ENCODE assay signal across 22 cellular contexts in genomic region chr2:150145312-150145711, GRCh38.
"Had no signal": no experiment of that assay in that cellular context is flagged by ENCODE, and none has a peak within 500 bp of the region (broad histone marks: within the 10 kb centered on the region; RNA-seq: fewer than 3 reads in every experiment).

No MANE protein-coding gene starts in this region.

- H3K4me3 ChIP-seq: coronary artery, left ventricle myocardium inferior, lower lobe of right lung, right atrium auricular region, sigmoid colon, tibial artery, upper lobe of right lung, vagina had no signal

- H3K27ac ChIP-seq: coronary artery, foreskin keratinocyte, left ventricle myocardium inferior, lower lobe of right lung, neutrophil, right atrium auricular region, sigmoid colon, tibial artery, upper lobe of right lung, vagina had no signal

- H3K4me1 ChIP-seq: lower lobe of right lung, right atrium auricular region, sigmoid colon, tibial artery, upper lobe of right lung, vagina had no signal

- H3K27me3 ChIP-seq: foreskin keratinocyte, neutrophil, right atrium auricular region, sigmoid colon, tibial artery, upper lobe of right lung, vagina had no signal

- H3K36me3 ChIP-seq: left ventricle myocardium inferior, lower lobe of right lung, neutrophil, right atrium auricular region, sigmoid colon, tibial artery, upper lobe of right lung, vagina had no signal

- ATAC-seq: left cardiac atrium; lower lobe of right lung; stimulated activated effector memory CD8-positive, alpha-beta T cell treated with anti-CD3 and anti-CD28 coated beads, Interleukin-12 subunit alpha, Interleukin-12 subunit beta, amount 100 ng/mL, for 72 hours; stimulated activated naive CD8-positive, alpha-beta T cell treated with anti-CD3 and anti-CD28 coated beads, Interleukin-15, Interleukin-2, amounts not matched to agents 100 U/mL and 50 U/mL, for 24 hours; upper lobe of right lung had no signal

- DNase-seq: effector CD4-positive, alpha-beta T cell; endodermal cell; erythroblast; kidney; left cardiac atrium; left ventricle myocardium inferior; lower lobe of right lung; naive B cell; nephron progenitor cell; sigmoid colon; small intestine; stimulated activated CD4-positive, alpha-beta T cell treated with anti-CD3 and anti-CD28 coated beads, Interleukin-4, amount 100 ng/mL, for 1 hour; stimulated activated CD8-positive, alpha-beta memory T cell treated with anti-CD3 and anti-CD28 coated beads, Interleukin-4, amount 100 ng/mL, for 48 hours; stimulated activated naive CD8-positive, alpha-beta T cell treated with anti-CD3 and anti-CD28 coated beads, Interleukin-15, Interleukin-2, amounts not matched to agents 100 U/mL and 50 U/mL, for 24 hours; tibial artery; upper lobe of right lung had no signal
